ENCODE assay signal across 27 cellular contexts in the genomic region with DNA sequence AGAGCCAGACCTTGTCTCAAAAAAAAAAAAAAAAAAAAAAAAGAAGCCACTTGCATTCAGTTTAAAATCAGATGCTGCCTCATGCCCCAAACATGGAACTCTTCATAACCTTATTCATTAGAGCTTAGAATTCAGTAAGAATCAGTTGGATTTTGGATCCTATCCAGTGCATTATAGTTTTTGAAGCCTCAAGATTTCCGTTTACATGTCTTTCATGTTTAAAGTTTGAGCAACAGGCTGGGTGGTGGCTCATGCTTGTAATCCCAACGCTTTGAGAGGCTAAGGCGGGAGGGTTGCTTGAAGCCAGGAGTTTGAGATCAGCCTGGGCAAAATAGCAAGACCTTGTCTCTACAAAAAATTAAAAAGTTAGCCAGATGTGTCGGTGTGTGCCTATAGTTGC.
"Had no signal": no experiment of that assay in that cellular context is flagged by ENCODE, and none has a peak within 500 bp of the region (broad histone marks: within the 10 kb centered on the region; RNA-seq: fewer than 3 reads in every experiment).

No MANE protein-coding gene starts in this region.

- H3K4me3 ChIP-seq: hepatocyte, left lung, lung, neural progenitor cell, thoracic aorta, vagina had no signal

- H3K4me2 ChIP-seq: hepatocyte, neural progenitor cell had no signal

- FAIRE-seq: small intestine had no signal

- DNase-seq: activated CD4-positive, alpha-beta T cell treated with anti-CD3 and anti-CD28 coated beads for 1 hour; activated CD4-positive, alpha-beta T cell treated with anti-CD3 and anti-CD28 coated beads, Interleukin-2, amount 50 U/mL, for 1 hour; activated CD8-positive, alpha-beta T cell treated with anti-CD3 and anti-CD28 coated beads, Interleukin-2, amount 10 ng/mL, durations not matched to agents 7 days and 5 days; activated gamma-delta T cell treated with Interleukin-2 at 50 U/mL for 16 hours; anterior cingulate cortex; dermis blood vessel endothelial cell; effector memory CD4-positive, alpha-beta T cell; glutamatergic neuron; immature natural killer cell; kidney glomerular epithelial cell; left lung; naive thymus-derived CD4-positive, alpha-beta T cell; posterior cingulate gyrus; small intestine; stimulated activated CD4-positive, alpha-beta T cell treated with anti-CD3 and anti-CD28 coated beads, Interleukin-2, amount 100 ng/mL, for 24 hours had no signal

- H2AFZ ChIP-seq: hepatocyte, neural progenitor cell had no signal

- H3K9ac ChIP-seq: neural progenitor cell had no signal

- H3K27me3 Mint-ChIP-seq: activated naive CD4-positive, alpha-beta T cell treated with anti-CD3 and anti-CD28 coated beads, Interleukin-2, amount 50 U/mL, for 24 hours; brain; naive thymus-derived CD4-positive, alpha-beta T cell; stimulated activated memory B cell treated with anti-CD40 and anti-IgM and Interleukin-4, amounts not matched to agents 10 μg/mL and 1 μg/mL and 100 μg/mL, for 72 hours; type B pancreatic cell had no signal

- H3K4me1 Mint-ChIP-seq: activated naive CD4-positive, alpha-beta T cell treated with anti-CD3 and anti-CD28 coated beads, Interleukin-2, amount 50 U/mL, for 24 hours; naive thymus-derived CD4-positive, alpha-beta T cell; stimulated activated memory B cell treated with anti-CD40 and anti-IgM and Interleukin-4, amounts not matched to agents 10 μg/mL and 1 μg/mL and 100 μg/mL, for 72 hours had no signal

- H3K9me3 ChIP-seq: left lung, thoracic aorta, vagina had no signal

- H3K27ac Mint-ChIP-seq: activated CD8-positive, alpha-beta T cell treated with anti-CD3 and anti-CD28 coated beads, Interleukin-2, amount 10 ng/mL, durations not matched to agents 7 days and 5 days; activated naive CD4-positive, alpha-beta T cell treated with anti-CD3 and anti-CD28 coated beads, Interleukin-2, amount 50 U/mL, for 24 hours; activated T-helper 1 cell treated with anti-CD3 and anti-CD28 coated beads, Interleukin-12 subunit alpha, Interleukin-12 subunit beta, Interleukin-2, Interleukin-4 antibody, amounts not matched to agents 30 ng/mL and 10 ng/mL and 1 ng/mL, durations not matched to agents 14 hours and 24 hours and 36 hours; immature natural killer cell; naive thymus-derived CD4-positive, alpha-beta T cell; neural progenitor cell; stimulated activated memory B cell treated with anti-CD40 and anti-IgM and Interleukin-4, amounts not matched to agents 10 μg/mL and 1 μg/mL and 100 μg/mL, for 72 hours; type B pancreatic cell had no signal

- H3K27me3 ChIP-seq: hepatocyte, left lung, neural progenitor cell, vagina had no signal

- H3K9me3 Mint-ChIP-seq: activated naive CD4-positive, alpha-beta T cell treated with anti-CD3 and anti-CD28 coated beads, Interleukin-2, amount 50 U/mL, for 24 hours; activated T-helper 1 cell treated with anti-CD3 and anti-CD28 coated beads, Interleukin-12 subunit alpha, Interleukin-12 subunit beta, Interleukin-2, Interleukin-4 antibody, amounts not matched to agents 30 ng/mL and 10 ng/mL and 1 ng/mL, durations not matched to agents 14 hours and 24 hours and 36 hours; brain; immature natural killer cell; naive thymus-derived CD4-positive, alpha-beta T cell; neural progenitor cell; stimulated activated memory B cell treated with anti-CD40 and anti-IgM and Interleukin-4, amounts not matched to agents 10 μg/mL and 1 μg/mL and 100 μg/mL, for 72 hours; type B pancreatic cell had no signal

- H3K27ac ChIP-seq: hepatocyte, left lung, neural progenitor cell, thoracic aorta, vagina had no signal

- ATAC-seq: activated CD8-positive, alpha-beta T cell treated with anti-CD3 and anti-CD28 coated beads, Interleukin-2, amount 10 ng/mL, durations not matched to agents 7 days and 5 days; esophagus mucosa; left lung; naive thymus-derived CD4-positive, alpha-beta T cell; sciatic nerve; stimulated activated memory B cell treated with anti-CD40 and anti-IgM and Interleukin-4, amounts not matched to agents 10 μg/mL and 1 μg/mL and 100 μg/mL, for 72 hours had no signal

- H3K4me1 ChIP-seq: neural progenitor cell had no signal

- H3K36me3 ChIP-seq: neural progenitor cell, vagina had no signal

- H3K4me3 Mint-ChIP-seq: activated CD8-positive, alpha-beta T cell treated with anti-CD3 and anti-CD28 coated beads, Interleukin-2, amount 10 ng/mL, durations not matched to agents 7 days and 5 days; activated naive CD4-positive, alpha-beta T cell treated with anti-CD3 and anti-CD28 coated beads, Interleukin-2, amount 50 U/mL, for 24 hours; activated T-helper 1 cell treated with anti-CD3 and anti-CD28 coated beads, Interleukin-12 subunit alpha, Interleukin-12 subunit beta, Interleukin-2, Interleukin-4 antibody, amounts not matched to agents 30 ng/mL and 10 ng/mL and 1 ng/mL, durations not matched to agents 14 hours and 24 hours and 36 hours; brain; immature natural killer cell; naive thymus-derived CD4-positive, alpha-beta T cell; neural progenitor cell; stimulated activated memory B cell treated with anti-CD40 and anti-IgM and Interleukin-4, amounts not matched to agents 10 μg/mL and 1 μg/mL and 100 μg/mL, for 72 hours; type B pancreatic cell had no signal
